ENCODE assay signal across 14 cellular contexts in the genomic region with DNA sequence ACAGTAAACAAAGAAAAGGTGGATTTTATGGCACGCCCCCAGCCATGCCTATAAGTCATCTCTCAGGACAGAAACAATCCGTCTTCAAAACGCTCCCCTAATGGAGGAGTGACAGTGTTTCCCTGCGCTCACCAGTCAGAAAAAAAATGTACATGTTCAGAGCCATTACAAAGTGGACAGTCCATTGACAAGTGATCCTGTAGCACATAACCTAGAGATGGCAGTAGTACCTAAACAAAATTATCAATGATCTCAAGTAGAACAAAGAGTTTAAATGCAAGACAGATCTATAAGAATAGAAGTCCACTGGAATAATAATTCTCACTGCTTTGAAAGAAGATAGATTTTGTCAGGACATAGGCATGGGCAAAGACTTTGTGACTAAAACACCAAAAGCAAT.
DNase-seq lines count a peak whose midpoint lies in the region; ATAC-seq and TF ChIP-seq lines count a peak whose summit lies in the region.
"Had no signal": no experiment of that assay in that cellular context is flagged by ENCODE, and none has a peak within 500 bp of the region (broad histone marks: within the 10 kb centered on the region; RNA-seq: fewer than 3 reads in every experiment).

No MANE protein-coding gene starts in this region.

- no peak for ATAC-seq in RWPE2 (ENCODE audit: low read depth)
- ATAC-seq: Right ventricle myocardium inferior had no signal

- H3K9me3 ChIP-seq in RWPE2 (ENCODE audit: severe bottlenecking) (peaks cover 6% of the 10 kb centered on the region), SJCRH30 (replicated peaks) (no peaks in the 10 kb centered on the region; the same call in 1 of the 2 replicates)

- H3K27me3 ChIP-seq in RWPE2 (ENCODE audit: insufficient read depth, poor library complexity, severe bottlenecking) (no peaks in the 10 kb centered on the region), SJCRH30 (no peaks in the 10 kb centered on the region)

- no peak overlapping the region for H3K27ac ChIP-seq in RWPE2 (ENCODE audit: poor library complexity, severe bottlenecking)
- H3K27ac ChIP-seq in SJCRH30 = no peak overlapping the region
- no peak overlapping the region for H3K27ac ChIP-seq in substantia nigra (ENCODE audit: low read depth, low read length, poor library complexity, severe bottlenecking)
- H3K27ac ChIP-seq: KMS-11 had no signal

- H3K36me3 ChIP-seq in RWPE2 (ENCODE audit: low read depth) (no peaks in the 10 kb centered on the region), SJCRH30 (no peaks in the 10 kb centered on the region)

- TF ChIP-seq CTCF in LNCaP clone FGC (IDR thresholded peaks at IDR 0.05; ENCODE audit: control insufficient read depth, extremely low read depth, insufficient read depth) (peak; percentile 23; the same call in 1 of the 2 replicates), RWPE2 (IDR thresholded peaks at IDR 0.05; ENCODE audit: poor library complexity, severe bottlenecking) (peak; percentile 16), epithelial cell of esophagus (IDR thresholded peaks at IDR 0.05; ENCODE audit: insufficient read depth, low read depth, low read length, missing control alignments) (no peak)

- DNase-seq in LNCaP clone FGC (ENCODE audit: low read depth) (no peak), RWPE2 (ENCODE audit: low spot score) (no peak), epithelial cell of esophagus (ENCODE audit: low read depth) (peak; percentile 8), renal cortical epithelial cell (ENCODE audit: low read depth) (peak; percentile 32), SJCRH30 (no peak), substantia nigra (lab: John Stamatoyannopoulos, UW) (no peak)
- DNase-seq in activated CD4-positive, CD25-positive, alpha-beta regulatory T cell treated with anti-CD3 and anti-CD28 coated beads, Interleukin-2, amount 50 U/mL, for 72 hours = no peak
- DNase-seq: CD4-positive, alpha-beta T cell; DND-41; GF-D8; NCI-H1930; NCI-H510A treated with DMSO at 0.1 percent for 48 hours had no signal

- no peak overlapping the region for H3K4me3 ChIP-seq in LNCaP clone FGC (ENCODE audit: low read depth, low read length)
- H3K4me3 ChIP-seq in RWPE2 (ENCODE audit: severe bottlenecking) = no peak overlapping the region
- H3K4me3 ChIP-seq in epithelial cell of esophagus (ENCODE audit: low read length) = no peak overlapping the region
- H3K4me3 ChIP-seq in SJCRH30 = no peak overlapping the region

- peaks cover 5% of the 10 kb centered on the region for H3K4me1 ChIP-seq in RWPE2 (ENCODE audit: insufficient read depth, poor library complexity, severe bottlenecking)
- no peaks in the 10 kb centered on the region for H3K4me1 ChIP-seq in SJCRH30

Comparison
In these comparisons a context has a peak if more than half of its experiments do, and no peak if none do; other contexts are left out.
1. DNase-seq: peak in epithelial cell of esophagus (single experiment) and renal cortical epithelial cell (single experiment); none in LNCaP clone FGC (single experiment), RWPE2 (single experiment), activated CD4-positive, CD25-positive, alpha-beta regulatory T cell treated with anti-CD3 and anti-CD28 coated beads, Interleukin-2, amount 50 U/mL, for 72 hours (single experiment), SJCRH30 (0 of 2) and substantia nigra (0 of 49).